8 cellular contexts compared by ENCODE assay signal in genomic region chr11:75430692-75431532, GRCh38. TPM values are rescaled to one million over a fixed set of nuclear protein-coding genes. Genes with fewer than 3 reads are reported as not detected.
DNase-seq lines count a peak whose midpoint lies in the region; ATAC-seq and TF ChIP-seq lines count a peak whose summit lies in the region.

No MANE protein-coding gene starts in this region.

- H4K20me1 ChIP-seq in osteoblast (ENCODE audit: insufficient read depth, low read length): no peaks in the 10 kb centered on the region

- H3K4me1 ChIP-seq in duodenal mucosa (ENCODE audit: control insufficient read depth in 1 of 2, insufficient read depth in 2 of 2, low read length in 2 of 2) (peaks cover 11 to 17% of the 10 kb centered on the region in 2 donors), osteoblast (ENCODE audit: insufficient read depth, low read length) (peaks cover 3% of the 10 kb centered on the region)

- peak overlapping the region; percentile 57 to 66 for H3K4me3 ChIP-seq in duodenal mucosa (ENCODE audit: low read depth in 1 of 2, low read length in 2 of 2)
- H3K4me3 ChIP-seq in osteoblast (ENCODE audit: insufficient read depth, low read length): peak overlapping the region; percentile 61

- DNase-seq in ELF-1 (ENCODE audit: low read depth, low spot score) (peak; percentile 53), NCI-H146 (lab: John Stamatoyannopoulos, UW) (peak; percentile 48), osteoblast (ENCODE audit: insufficient read length, low spot score, missing footprints) (peak; percentile 86), NCI-H1694 treated with DMSO at 0.1 percent for 48 hours (lab: John Stamatoyannopoulos, UW) (no peak), left lobe of liver (ENCODE audit: low spot score) (no peak)
- no peak for DNase-seq in activated CD8-positive, alpha-beta memory T cell treated with anti-CD3 and anti-CD28 coated beads, Interleukin-2, amount 50 U/mL, for 4 hours

- H3K9me3 ChIP-seq in duodenal mucosa (ENCODE audit: control insufficient read depth in 1 of 2, low read length in 2 of 2) (no peaks in the 10 kb centered on the region), osteoblast (ENCODE audit: low read depth, low read length) (peaks cover 2% of the 10 kb centered on the region)

- H3K36me3 ChIP-seq in duodenal mucosa (ENCODE audit: control insufficient read depth in 1 of 2, insufficient read depth in 2 of 2, low read length in 2 of 2): no peaks in the 10 kb centered on the region
- H3K36me3 ChIP-seq in osteoblast (ENCODE audit: insufficient read depth, low read length): no peaks in the 10 kb centered on the region

- H3K27ac ChIP-seq in duodenal mucosa (ENCODE audit: low read depth, low read length) (no peak overlapping the region), osteoblast (ENCODE audit: low read depth, low read length) (no peak overlapping the region)

- no peak for TF ChIP-seq CTCF in osteoblast (IDR thresholded peaks at IDR 0.05; ENCODE audit: extremely low read depth, low read depth, low read length)

- H2AFZ ChIP-seq in osteoblast (ENCODE audit: low read length): peak overlapping the region; percentile 18

- H3K79me2 ChIP-seq in osteoblast (ENCODE audit: insufficient read depth, low read length): no peaks in the 10 kb centered on the region

- peak overlapping the region; percentile 66 for H3K4me2 ChIP-seq in osteoblast (ENCODE audit: insufficient read depth, low read length)

- H3K27me3 ChIP-seq in duodenal mucosa (ENCODE audit: control insufficient read depth in 1 of 2, insufficient read depth in 2 of 2, low read length in 2 of 2) (peaks cover 32 to 44% of the 10 kb centered on the region in 2 donors), osteoblast (ENCODE audit: insufficient read depth, low read length) (peaks cover 44% of the 10 kb centered on the region)

- ATAC-seq in HG03196 (IDR thresholded peaks at IDR 0.05; ENCODE audit: unreplicated experiment) (no peak), left lobe of liver (no peak)

- H3K9ac ChIP-seq in duodenal mucosa (ENCODE audit: low read depth in 1 of 2, low read length in 2 of 2): peak overlapping the region in 1 of 2 donors; percentile 35

RNA-seq across cellular contexts. Expression of gene KLHL35, which starts 2.1 kb away (rescaled TPM):
- total RNA-seq in osteoblast: 2.4 and 4.3 TPM in 2 replicates
- not detected for total RNA-seq in left lobe of liver

RNA-seq across cellular contexts. Expression of gene RPS3, which starts 31.6 kb away (rescaled TPM):
- total RNA-seq in osteoblast (1,511 and 1,512 TPM in 2 replicates), left lobe of liver (474 TPM)

Comparison
In these comparisons a context has a peak if more than half of its experiments do, and no peak if none do; other contexts are left out.
1. DNase-seq: peak in ELF-1 (single experiment), NCI-H146 (single experiment) and osteoblast (single experiment); none in activated CD8-positive, alpha-beta memory T cell treated with anti-CD3 and anti-CD28 coated beads, Interleukin-2, amount 50 U/mL, for 4 hours (single experiment), NCI-H1694 treated with DMSO at 0.1 percent for 48 hours (single experiment) and left lobe of liver (single experiment).